In the genomic region with DNA sequence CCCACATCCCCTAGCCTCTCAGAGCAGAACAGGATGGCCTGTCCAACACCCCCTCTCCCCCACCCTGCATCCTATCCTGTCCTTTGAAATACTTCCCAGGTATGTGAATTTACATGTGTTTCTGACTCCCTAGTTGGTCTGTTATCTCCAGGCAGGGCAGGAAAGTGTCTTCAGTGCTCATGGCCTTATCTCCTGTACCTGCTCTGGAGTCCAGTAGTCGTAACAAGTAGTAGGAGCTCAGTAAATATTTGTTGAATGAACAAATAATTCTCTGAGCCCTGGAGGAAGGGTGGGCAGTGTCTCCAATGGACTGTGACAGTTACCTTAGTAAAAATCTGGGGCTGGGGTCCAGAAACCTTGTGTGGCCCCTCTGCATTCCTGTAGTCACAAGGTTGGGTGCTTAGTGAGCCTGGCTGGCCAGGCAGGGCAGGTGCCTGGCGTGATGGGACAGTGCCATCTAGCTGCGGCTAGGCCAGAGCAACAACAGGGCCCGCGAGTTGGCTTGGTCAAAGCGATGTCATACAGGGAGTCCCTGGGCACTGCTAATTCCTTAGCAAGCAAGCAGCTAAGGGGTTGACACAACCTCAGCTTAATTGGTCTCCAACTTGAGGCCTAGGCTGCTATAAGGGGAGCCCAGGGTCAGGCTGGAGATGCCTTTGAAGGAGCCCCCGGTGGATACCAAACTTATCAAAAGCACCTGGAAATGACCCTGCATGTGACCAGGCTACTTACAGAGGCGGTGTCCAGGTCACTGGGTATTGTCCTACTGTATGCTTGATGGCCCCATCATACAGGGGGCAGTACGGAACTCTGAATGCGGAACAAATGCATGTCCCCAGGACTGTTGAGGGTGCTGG, we compare ENCODE assay signal across 8 cellular contexts.
DNase-seq lines count a peak whose midpoint lies in the region; ATAC-seq lines count a peak whose summit lies in the region.

No MANE protein-coding gene starts in this region.

- H3K36me3 ChIP-seq in mucosa of stomach (ENCODE audit: control insufficient read depth, insufficient read depth, low read length) = no peaks in the 10 kb centered on the region

- no peak overlapping the region for H3K4me3 ChIP-seq in mucosa of stomach (ENCODE audit: low read length)

- peak; percentile 80 for ATAC-seq in HG03139 (IDR thresholded peaks at IDR 0.05; ENCODE audit: unreplicated experiment)
- peak; percentile 92 for ATAC-seq in stimulated activated naive CD8-positive, alpha-beta T cell treated with anti-CD3 and anti-CD28 coated beads, Interleukin-15, amount 100 ng/mL, for 72 hours

- DNase-seq in NK-92 treated with Interleukin-12 subunit alpha and Interleukin-12 subunit beta, amount 100 ng/mL, for 24 hours (lab: John Stamatoyannopoulos, UW) = peak; percentile 25
- DNase-seq in NK-92 (lab: John Stamatoyannopoulos, UW; ENCODE audit: unreplicated experiment) = no peak
- DNase-seq in NCI-H526 treated with DMSO at 0.1 percent for 48 hours (lab: John Stamatoyannopoulos, UW) = peak; percentile 60
- peak; percentile 68 for DNase-seq in activated CD4-positive, alpha-beta memory T cell treated with anti-CD3 and anti-CD28 coated beads, Interleukin-2, amount 10 ng/mL, durations not matched to agents 7 days and 5 days
- DNase-seq in epidermal melanocyte (ENCODE audit: insufficient read length, low spot score) = peak; percentile 33
- DNase-seq in stimulated activated naive CD8-positive, alpha-beta T cell treated with anti-CD3 and anti-CD28 coated beads, Interleukin-15, amount 100 ng/mL, for 72 hours = peak; percentile 52 to 66

- H3K9ac ChIP-seq in mucosa of stomach (ENCODE audit: low read length) = peak overlapping the region; percentile 34

- no peaks in the 10 kb centered on the region for H3K9me3 ChIP-seq in mucosa of stomach (ENCODE audit: control insufficient read depth, low read length)

- no peaks in the 10 kb centered on the region for H3K36me3 Mint-ChIP-seq in activated CD4-positive, alpha-beta memory T cell treated with anti-CD3 and anti-CD28 coated beads, Interleukin-2, amount 10 ng/mL, durations not matched to agents 7 days and 5 days (ENCODE audit: low read depth)

- peaks cover 6% of the 10 kb centered on the region for H3K27me3 Mint-ChIP-seq in activated CD4-positive, alpha-beta memory T cell treated with anti-CD3 and anti-CD28 coated beads, Interleukin-2, amount 10 ng/mL, durations not matched to agents 7 days and 5 days
- H3K27me3 Mint-ChIP-seq in stimulated activated naive CD8-positive, alpha-beta T cell treated with anti-CD3 and anti-CD28 coated beads, Interleukin-15, amount 100 ng/mL, for 72 hours = peaks cover 21% of the 10 kb centered on the region

- CTCF ChIA-PET in activated CD4-positive, alpha-beta memory T cell treated with anti-CD3 and anti-CD28 coated beads, Interleukin-2, amount 10 ng/mL, durations not matched to agents 7 days and 5 days (lab: Charles Lee) = interaction anchor here (1.0 to 5.5 kb wide), 7 partner anchors 15 to 415 kb away, joined by 3 to 96 read pairs (median 4); partner anchors contain the start of genes LRIG2 and PPM1J

- no peaks in the 10 kb centered on the region for H3K4me1 Mint-ChIP-seq in activated CD4-positive, alpha-beta memory T cell treated with anti-CD3 and anti-CD28 coated beads, Interleukin-2, amount 10 ng/mL, durations not matched to agents 7 days and 5 days
- H3K4me1 Mint-ChIP-seq in stimulated activated naive CD8-positive, alpha-beta T cell treated with anti-CD3 and anti-CD28 coated beads, Interleukin-15, amount 100 ng/mL, for 72 hours = no peaks in the 10 kb centered on the region

- H3K27me3 ChIP-seq in mucosa of stomach (ENCODE audit: control insufficient read depth, insufficient read depth, low read length) = no peaks in the 10 kb centered on the region

- H3K27ac Mint-ChIP-seq in activated CD4-positive, alpha-beta memory T cell treated with anti-CD3 and anti-CD28 coated beads, Interleukin-2, amount 10 ng/mL, durations not matched to agents 7 days and 5 days = no peak overlapping the region
- peak overlapping the region in 1 of 2 donors; percentile 72 for H3K27ac Mint-ChIP-seq in stimulated activated naive CD8-positive, alpha-beta T cell treated with anti-CD3 and anti-CD28 coated beads, Interleukin-15, amount 100 ng/mL, for 72 hours

- H3K4me3 Mint-ChIP-seq in activated CD4-positive, alpha-beta memory T cell treated with anti-CD3 and anti-CD28 coated beads, Interleukin-2, amount 10 ng/mL, durations not matched to agents 7 days and 5 days = no peak overlapping the region
- H3K4me3 Mint-ChIP-seq in stimulated activated naive CD8-positive, alpha-beta T cell treated with anti-CD3 and anti-CD28 coated beads, Interleukin-15, amount 100 ng/mL, for 72 hours = no peak overlapping the region

- POLR2A ChIA-PET in activated CD4-positive, alpha-beta memory T cell treated with anti-CD3 and anti-CD28 coated beads, Interleukin-2, amount 10 ng/mL, durations not matched to agents 7 days and 5 days (lab: Charles Lee) = no interaction called here

- H3K4me1 ChIP-seq in mucosa of stomach (ENCODE audit: control insufficient read depth, insufficient read depth, low read length) = peaks cover 9% of the 10 kb centered on the region

- H3K9me3 Mint-ChIP-seq in activated CD4-positive, alpha-beta memory T cell treated with anti-CD3 and anti-CD28 coated beads, Interleukin-2, amount 10 ng/mL, durations not matched to agents 7 days and 5 days = no peaks in the 10 kb centered on the region
- no peaks in the 10 kb centered on the region for H3K9me3 Mint-ChIP-seq in stimulated activated naive CD8-positive, alpha-beta T cell treated with anti-CD3 and anti-CD28 coated beads, Interleukin-15, amount 100 ng/mL, for 72 hours
